ENCODE assay signal across 8 cellular contexts in genomic region chr15:67783303-67783702, GRCh38. TPM values are rescaled to one million over a fixed set of nuclear protein-coding genes. Genes with fewer than 3 reads are reported as not detected.
DNase-seq lines count a peak whose midpoint lies in the region; ATAC-seq and TF ChIP-seq lines count a peak whose summit lies in the region.

No MANE protein-coding gene starts in this region.

- 71 to 74% methylated on average over 6 to 7 of the region's 7 CpGs for WGBS in esophagus squamous epithelium, 2 donors
- WGBS in testis, 2 donors: 90 to 93% methylated on average over 7 of the region's 7 CpGs

- H3K4me3 ChIP-seq in esophagus squamous epithelium (no peak overlapping the region), testis (no peak overlapping the region)

- H3K27me3 ChIP-seq in esophagus squamous epithelium (no peaks in the 10 kb centered on the region), testis (no peaks in the 10 kb centered on the region)

- no peak for TF ChIP-seq POLR2A in esophagus squamous epithelium (IDR thresholded peaks at IDR 0.05)
- no peak for TF ChIP-seq POLR2A in testis (IDR thresholded peaks at IDR 0.05)

- no peaks in the 10 kb centered on the region for H3K9me3 Mint-ChIP-seq in effector memory CD8-positive, alpha-beta T cell

- DNase-seq in T-helper 17 cell (peak in 1 of 3 donors; percentile 32), esophagus squamous epithelium (lab: John Stamatoyannopoulos, UW) (no peak), NCI-H2196 treated with DMSO at 0.1 percent for 48 hours (lab: John Stamatoyannopoulos, UW; ENCODE audit: unreplicated experiment) (no peak), cerebellar nuclear complex (lab: John Stamatoyannopoulos, UW) (no peak), testis (no peak)
- DNase-seq in effector memory CD8-positive, alpha-beta T cell: peak in 1 of 3 experiments; percentile 52

- intact Hi-C loops in esophagus squamous epithelium (cut with DNase I) (no loop called here), testis (cut with DNase I; ENCODE audit: low total_unique reads) (no loop called here)

- H3K36me3 Mint-ChIP-seq in T-helper 17 cell (ENCODE audit: low read depth): peaks cover 4% of the 10 kb centered on the region
- peaks cover 8% of the 10 kb centered on the region for H3K36me3 Mint-ChIP-seq in effector memory CD8-positive, alpha-beta T cell (ENCODE audit: insufficient read depth)

- H3K4me1 ChIP-seq in esophagus squamous epithelium: no peaks in the 10 kb centered on the region
- H3K4me1 ChIP-seq in testis: no peaks in the 10 kb centered on the region

- H3K36me3 ChIP-seq in esophagus squamous epithelium (peaks cover 0 to 15% (median 0%) of the 10 kb centered on the region in 3 donors), testis (ENCODE audit: low read depth, missing control alignments) (no peaks in the 10 kb centered on the region)

- ATAC-seq in GM18508 (IDR thresholded peaks at IDR 0.05; ENCODE audit: insufficient read depth, unreplicated experiment): peak; percentile 40
- ATAC-seq in HG03060 (IDR thresholded peaks at IDR 0.05; ENCODE audit: low read depth, unreplicated experiment): peak; percentile 41
- ATAC-seq in T-helper 17 cell: peak; percentile 89
- peak; percentile 86 for ATAC-seq in effector memory CD8-positive, alpha-beta T cell (replicated peaks)

- no peak overlapping the region for H3K27ac ChIP-seq in esophagus squamous epithelium
- H3K27ac ChIP-seq in testis: no peak overlapping the region

- peak overlapping the region; percentile 21 for H3K4me3 Mint-ChIP-seq in T-helper 17 cell
- H3K4me3 Mint-ChIP-seq in effector memory CD8-positive, alpha-beta T cell: peak overlapping the region in 1 of 2 donors; percentile 50

- H3K4me1 Mint-ChIP-seq in T-helper 17 cell: peaks cover 24% of the 10 kb centered on the region
- H3K4me1 Mint-ChIP-seq in effector memory CD8-positive, alpha-beta T cell (ENCODE audit: low read depth in 2 of 2): peaks cover 8 to 31% of the 10 kb centered on the region in 2 donors

- TF ChIP-seq CTCF in esophagus squamous epithelium (IDR thresholded peaks at IDR 0.05): no peak
- no peak for TF ChIP-seq CTCF in testis (IDR thresholded peaks at IDR 0.05)

- H3K9me3 ChIP-seq in T-helper 17 cell (ENCODE audit: control insufficient read depth, low read length, poor library complexity, severe bottlenecking) (no peaks in the 10 kb centered on the region), esophagus squamous epithelium (no peaks in the 10 kb centered on the region), testis (no peaks in the 10 kb centered on the region)

- H3K27ac Mint-ChIP-seq in T-helper 17 cell: peak overlapping the region; percentile 61
- peak overlapping the region; percentile 71 to 86 for H3K27ac Mint-ChIP-seq in effector memory CD8-positive, alpha-beta T cell

- no peaks in the 10 kb centered on the region for H3K27me3 Mint-ChIP-seq in T-helper 17 cell
- H3K27me3 Mint-ChIP-seq in effector memory CD8-positive, alpha-beta T cell: no peaks in the 10 kb centered on the region

RNA-seq across cellular contexts. Expression of gene SKOR1, which starts 42.0 kb away (rescaled TPM):
- total RNA-seq in T-helper 17 cell: 1 to 10 TPM; 2.2 to 2.7 TPM
- total RNA-seq in esophagus squamous epithelium: under 1 TPM; 0.09 to 0.76 (median 0.28) TPM
- 1 to 10 TPM; 1.1 to 2.2 TPM for total RNA-seq in testis
- 1.3 TPM for polyA plus RNA-seq in testis (ENCODE audit: insufficient read depth, low read depth, low replicate concordance)

RNA-seq across cellular contexts. Expression of gene RNU6-1, which starts 56.5 kb away (rescaled TPM):
- total RNA-seq in T-helper 17 cell (not detected), esophagus squamous epithelium (not detected), testis (not detected)
- polyA plus RNA-seq in testis (ENCODE audit: insufficient read depth, low read depth, low replicate concordance): not detected
